8 cellular contexts compared by ENCODE assay signal in genomic region chr12:87661770-87662402, GRCh38.
DNase-seq lines count a peak whose midpoint lies in the region; ATAC-seq and TF ChIP-seq lines count a peak whose summit lies in the region.

No MANE protein-coding gene starts in this region.

- H3K4me2 ChIP-seq in smooth muscle cell: no peak overlapping the region

- H3K4me3 Mint-ChIP-seq in WTC11 (no peak overlapping the region), endothelial cell (ENCODE audit: unreplicated experiment) (no peak overlapping the region)

- POLR2A ChIA-PET in WTC11 (lab: Charles Lee): no interaction called here

- no peak overlapping the region for H3K9ac ChIP-seq in smooth muscle cell (ENCODE audit: low read depth)

- H3K36me3 ChIP-seq in smooth muscle cell (ENCODE audit: low read depth): no peaks in the 10 kb centered on the region

- no peaks in the 10 kb centered on the region for H3K9me3 ChIP-seq in smooth muscle cell (replicated peaks; ENCODE audit: low read depth)

- H3K79me2 ChIP-seq in smooth muscle cell (ENCODE audit: low read depth): no peaks in the 10 kb centered on the region

- H3K4me1 Mint-ChIP-seq in WTC11: no peaks in the 10 kb centered on the region
- no peaks in the 10 kb centered on the region for H3K4me1 Mint-ChIP-seq in endothelial cell (ENCODE audit: unreplicated experiment)

- no peak overlapping the region for H3K27ac ChIP-seq in coronary artery
- no peak overlapping the region for H3K27ac ChIP-seq in smooth muscle cell (ENCODE audit: low read depth)

- peak overlapping the region; percentile 36 for H2AFZ ChIP-seq in smooth muscle cell (ENCODE audit: low read depth)

- no peak overlapping the region for H3K27ac Mint-ChIP-seq in WTC11
- no peak overlapping the region for H3K27ac Mint-ChIP-seq in endothelial cell (ENCODE audit: unreplicated experiment)

- DNase-seq in AG10803 (ENCODE audit: low read depth) (no peak), HPDE6-E6E7 (ENCODE audit: extremely low spot score) (peak; percentile 6), coronary artery (ENCODE audit: low spot score) (no peak), smooth muscle cell (lab: John Stamatoyannopoulos, UW; ENCODE audit: unreplicated experiment) (no peak), WTC11 (ENCODE audit: low spot score) (no peak), endothelial cell (ENCODE audit: low spot score) (no peak), NCI-H1694 (lab: John Stamatoyannopoulos, UW) (no peak)

- ATAC-seq in GM19395 (IDR thresholded peaks at IDR 0.05; ENCODE audit: unreplicated experiment) (peak; percentile 86), WTC11 (no peak)

- no peaks in the 10 kb centered on the region for H4K20me1 ChIP-seq in smooth muscle cell (ENCODE audit: low read depth)

- TF ChIP-seq CTCF in AG10803 (conservative IDR thresholded peaks at IDR 0.05; ENCODE audit: low read length) (no peak), coronary artery (IDR thresholded peaks at IDR 0.05) (no peak), smooth muscle cell (IDR thresholded peaks at IDR 0.05; ENCODE audit: borderline replicate concordance, insufficient read depth, poor library complexity, severe bottlenecking) (no peak), WTC11 (IDR thresholded peaks at IDR 0.05) (no peak), endothelial cell (IDR thresholded peaks at IDR 0.05; ENCODE audit: unreplicated experiment) (no peak)

- no peaks in the 10 kb centered on the region for H3K4me1 ChIP-seq in smooth muscle cell (ENCODE audit: low read depth)

- H3K4me3 ChIP-seq in AG10803 (ENCODE audit: low read length) (peak overlapping the region; percentile 5; the same call in 1 of the 2 replicates), coronary artery (peak overlapping the region; percentile 20), smooth muscle cell (no peak overlapping the region)

- H3K9me3 Mint-ChIP-seq in WTC11 (peaks cover 9% of the 10 kb centered on the region), endothelial cell (ENCODE audit: unreplicated experiment) (no peaks in the 10 kb centered on the region)

- CTCF ChIA-PET in WTC11 (lab: Charles Lee): no interaction called here

- 95% methylated on average over 5 of the region's 5 CpGs for WGBS in smooth muscle cell (ENCODE audit: low lambda C conversion rate)

- no peaks in the 10 kb centered on the region for H3K27me3 ChIP-seq in smooth muscle cell (ENCODE audit: low read depth)

- no peaks in the 10 kb centered on the region for H3K36me3 Mint-ChIP-seq in WTC11
- H3K36me3 Mint-ChIP-seq in endothelial cell (ENCODE audit: low read depth, unreplicated experiment): no peaks in the 10 kb centered on the region

- H3K27me3 Mint-ChIP-seq in WTC11 (ENCODE audit: low read depth) (no peaks in the 10 kb centered on the region), endothelial cell (ENCODE audit: unreplicated experiment) (peaks cover 1% of the 10 kb centered on the region)

- H3F3A ChIP-seq in smooth muscle cell (ENCODE audit: low read depth): no peaks in the 10 kb centered on the region

TF ChIP-seq in WTC11, 78 proteins besides CTCF, POLR2A, EP300 and RAD21:
- TF ChIP-seq, protein P1, sequence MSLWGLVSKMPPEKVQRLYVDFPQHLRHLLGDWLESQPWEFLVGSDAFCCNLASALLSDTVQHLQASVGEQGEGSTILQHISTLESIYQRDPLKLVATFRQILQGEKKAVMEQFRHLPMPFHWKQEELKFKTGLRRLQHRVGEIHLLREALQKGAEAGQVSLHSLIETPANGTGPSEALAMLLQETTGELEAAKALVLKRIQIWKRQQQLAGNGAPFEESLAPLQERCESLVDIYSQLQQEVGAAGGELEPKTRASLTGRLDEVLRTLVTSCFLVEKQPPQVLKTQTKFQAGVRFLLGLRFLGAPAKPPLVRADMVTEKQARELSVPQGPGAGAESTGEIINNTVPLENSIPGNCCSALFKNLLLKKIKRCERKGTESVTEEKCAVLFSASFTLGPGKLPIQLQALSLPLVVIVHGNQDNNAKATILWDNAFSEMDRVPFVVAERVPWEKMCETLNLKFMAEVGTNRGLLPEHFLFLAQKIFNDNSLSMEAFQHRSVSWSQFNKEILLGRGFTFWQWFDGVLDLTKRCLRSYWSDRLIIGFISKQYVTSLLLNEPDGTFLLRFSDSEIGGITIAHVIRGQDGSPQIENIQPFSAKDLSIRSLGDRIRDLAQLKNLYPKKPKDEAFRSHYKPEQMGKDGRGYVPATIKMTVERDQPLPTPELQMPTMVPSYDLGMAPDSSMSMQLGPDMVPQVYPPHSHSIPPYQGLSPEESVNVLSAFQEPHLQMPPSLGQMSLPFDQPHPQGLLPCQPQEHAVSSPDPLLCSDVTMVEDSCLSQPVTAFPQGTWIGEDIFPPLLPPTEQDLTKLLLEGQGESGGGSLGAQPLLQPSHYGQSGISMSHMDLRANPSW (CRISPR knock-in tag; conservative IDR thresholded peaks at IDR 0.05; ENCODE audit: low read depth): no peak
- TF ChIP-seq, protein P2, sequence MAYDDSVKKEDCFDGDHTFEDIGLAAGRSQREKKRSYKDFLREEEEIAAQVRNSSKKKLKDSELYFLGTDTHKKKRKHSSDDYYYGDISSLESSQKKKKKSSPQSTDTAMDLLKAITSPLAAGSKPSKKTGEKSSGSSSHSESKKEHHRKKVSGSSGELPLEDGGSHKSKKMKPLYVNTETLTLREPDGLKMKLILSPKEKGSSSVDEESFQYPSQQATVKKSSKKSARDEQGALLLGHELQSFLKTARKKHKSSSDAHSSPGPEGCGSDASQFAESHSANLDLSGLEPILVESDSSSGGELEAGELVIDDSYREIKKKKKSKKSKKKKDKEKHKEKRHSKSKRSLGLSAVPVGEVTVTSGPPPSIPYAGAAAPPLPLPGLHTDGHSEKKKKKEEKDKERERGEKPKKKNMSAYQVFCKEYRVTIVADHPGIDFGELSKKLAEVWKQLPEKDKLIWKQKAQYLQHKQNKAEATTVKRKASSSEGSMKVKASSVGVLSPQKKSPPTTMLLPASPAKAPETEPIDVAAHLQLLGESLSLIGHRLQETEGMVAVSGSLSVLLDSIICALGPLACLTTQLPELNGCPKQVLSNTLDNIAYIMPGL (CRISPR knock-in tag; IDR thresholded peaks at IDR 0.05): no peak
- TF ChIP-seq IRF2 (CRISPR knock-in tag; IDR thresholded peaks at IDR 0.05; ENCODE audit: borderline replicate concordance, low read depth): no peak
- no peak for TF ChIP-seq FOXP1 (CRISPR knock-in tag; IDR thresholded peaks at IDR 0.05; ENCODE audit: borderline replicate concordance)
- TF ChIP-seq CDX4 (CRISPR knock-in tag; IDR thresholded peaks at IDR 0.05; ENCODE audit: borderline replicate concordance): no peak
